In genomic region chr6:117540670-117541069, GRCh38 we compare ENCODE assay signal across 1 cellular context.
TF ChIP-seq lines count a peak whose summit lies in the region.

No MANE protein-coding gene starts in this region.

TF ChIP-seq in A549, 52 proteins besides CTCF, POLR2A, EP300 and RAD21 (continued from another document):
- TF ChIP-seq MAFK (IDR thresholded peaks at IDR 0.05; ENCODE audit: partially characterized antibody) (no peak), ZNF302 (CRISPR knock-in tag; IDR thresholded peaks at IDR 0.05) (no peak), HDAC2 (IDR thresholded peaks at IDR 0.05) (no peak), NR3C1 (IDR thresholded peaks at IDR 0.05) (no peak)
- TF ChIP-seq, protein P1, sequence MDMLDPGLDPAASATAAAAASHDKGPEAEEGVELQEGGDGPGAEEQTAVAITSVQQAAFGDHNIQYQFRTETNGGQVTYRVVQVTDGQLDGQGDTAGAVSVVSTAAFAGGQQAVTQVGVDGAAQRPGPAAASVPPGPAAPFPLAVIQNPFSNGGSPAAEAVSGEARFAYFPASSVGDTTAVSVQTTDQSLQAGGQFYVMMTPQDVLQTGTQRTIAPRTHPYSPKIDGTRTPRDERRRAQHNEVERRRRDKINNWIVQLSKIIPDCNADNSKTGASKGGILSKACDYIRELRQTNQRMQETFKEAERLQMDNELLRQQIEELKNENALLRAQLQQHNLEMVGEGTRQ (IDR thresholded peaks at IDR 0.05): no peak
